Comparison of ENCODE assay signal across 2 cellular contexts in the genomic region with DNA sequence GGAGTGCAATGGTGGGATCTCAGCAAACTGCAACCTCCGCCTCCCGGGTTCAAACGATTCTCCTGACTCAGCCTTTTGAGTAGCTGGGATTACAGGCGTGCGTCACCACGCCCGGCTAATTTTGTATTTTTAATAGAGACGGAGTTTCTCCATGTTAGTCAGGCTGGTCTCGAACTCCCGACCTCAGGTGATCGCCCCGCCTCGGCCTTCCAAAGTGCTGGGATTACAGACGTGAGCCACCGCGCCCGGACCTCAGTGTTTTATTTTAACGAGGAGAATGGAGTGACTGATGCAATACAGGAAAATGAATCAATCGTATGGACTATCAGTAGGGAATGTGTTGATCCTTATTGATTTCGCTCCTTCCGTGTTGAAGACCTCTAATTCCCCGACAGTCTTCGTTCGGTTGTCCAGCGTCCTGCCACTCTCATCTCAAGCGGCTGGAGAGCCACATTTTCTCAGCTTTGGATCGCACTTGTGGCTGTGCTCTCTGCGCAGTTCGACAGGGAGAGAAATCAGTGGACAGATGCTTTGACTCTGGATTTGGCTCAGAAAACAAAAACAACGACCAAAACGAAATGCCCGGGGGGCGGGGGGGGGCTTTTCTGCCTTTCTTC.
TF ChIP-seq lines count a peak whose summit lies in the region.

No MANE protein-coding gene starts in this region.

TF ChIP-seq in HepG2, 621 proteins besides CTCF, POLR2A, EP300 and RAD21 (continued from another document and continues in another):
- TF ChIP-seq MED8 (CRISPR knock-in tag; IDR thresholded peaks at IDR 0.05; ENCODE audit: insufficient replicate concordance) (no peak), SPEN (CRISPR knock-in tag; IDR thresholded peaks at IDR 0.05; ENCODE audit: low read depth) (peak; percentile 34; the same call in 1 of the 2 replicates), PAF1 (CRISPR knock-in tag; IDR thresholded peaks at IDR 0.05) (no peak), BRD4 (CRISPR knock-in tag; IDR thresholded peaks at IDR 0.05) (no peak), HOXD1 (CRISPR knock-in tag; IDR thresholded peaks at IDR 0.05) (no peak), ZNF766 (CRISPR knock-in tag; IDR thresholded peaks at IDR 0.05; ENCODE audit: borderline replicate concordance) (no peak), DR1 (CRISPR knock-in tag; IDR thresholded peaks at IDR 0.05) (no peak), ETV6 (CRISPR knock-in tag; conservative IDR thresholded peaks at IDR 0.05) (no peak), ZMYM3 (CRISPR knock-in tag; IDR thresholded peaks at IDR 0.05) (peak; percentile 34; the same call in 1 of the 2 replicates), GATAD2A (CRISPR knock-in tag; IDR thresholded peaks at IDR 0.05) (peak; percentile 21; the same call in 1 of the 2 replicates), SALL1 (CRISPR knock-in tag; IDR thresholded peaks at IDR 0.05) (0 out of 2 replicates have a peak, but pooled peaks have one; percentile 16), PRDM10 (CRISPR knock-in tag; IDR thresholded peaks at IDR 0.05; ENCODE audit: low read depth) (no peak), EHMT2 (IDR thresholded peaks at IDR 0.05; ENCODE audit: borderline replicate concordance, low read depth, low read length) (no peak), ZBTB33 (CRISPR knock-in tag; IDR thresholded peaks at IDR 0.05) (no peak), ZFP1 (CRISPR knock-in tag; IDR thresholded peaks at IDR 0.05) (no peak), ZNF460 (CRISPR knock-in tag; IDR thresholded peaks at IDR 0.05; ENCODE audit: borderline replicate concordance) (no peak), ZNF350 (CRISPR knock-in tag; IDR thresholded peaks at IDR 0.05; ENCODE audit: borderline replicate concordance, low read depth) (peak; percentile 37; the same call in 1 of the 2 replicates), NR3C1 (CRISPR knock-in tag; IDR thresholded peaks at IDR 0.05) (no peak), PBX3 (CRISPR knock-in tag; IDR thresholded peaks at IDR 0.05; ENCODE audit: borderline replicate concordance) (no peak), ELF4 (CRISPR knock-in tag; IDR thresholded peaks at IDR 0.05; ENCODE audit: borderline replicate concordance) (no peak), ZNF317 (CRISPR knock-in tag; IDR thresholded peaks at IDR 0.05) (0 out of 2 replicates have a peak, but pooled peaks have one; percentile 8), RXRB (CRISPR knock-in tag; IDR thresholded peaks at IDR 0.05; ENCODE audit: borderline replicate concordance) (no peak), ZBTB38 (CRISPR knock-in tag; IDR thresholded peaks at IDR 0.05) (peak; percentile 23; the same call in 1 of the 2 replicates), MED1 (CRISPR knock-in tag; IDR thresholded peaks at IDR 0.05) (no peak; the same call in 1 of the 2 replicates), CHD4 (IDR thresholded peaks at IDR 0.05; ENCODE audit: borderline replicate concordance, low read length) (peak; percentile 79; the same call in 1 of the 2 replicates), RCOR2 (CRISPR knock-in tag; IDR thresholded peaks at IDR 0.05) (0 out of 2 replicates have a peak, but pooled peaks have one; percentile 29), RFXAP (CRISPR knock-in tag; IDR thresholded peaks at IDR 0.05; ENCODE audit: borderline replicate concordance) (no peak), SSRP1 (CRISPR knock-in tag; IDR thresholded peaks at IDR 0.05) (no peak)

TF ChIP-seq in SK-N-SH treated with all-trans-retinoic acid at 6 μM for 48 hours, 23 proteins besides CTCF, POLR2A, EP300 and RAD21 (continued from another document):
- TF ChIP-seq TSHZ2 (CRISPR knock-in tag; IDR thresholded peaks at IDR 0.05) (no peak), ZNF8 (CRISPR knock-in tag; IDR thresholded peaks at IDR 0.05) (no peak), SNAI2 (CRISPR knock-in tag; IDR thresholded peaks at IDR 0.05) (no peak), ZC3H10 (CRISPR knock-in tag; IDR thresholded peaks at IDR 0.05) (no peak)
